ENCODE assay signal across 8 cellular contexts in genomic region chr3:125933397-125934173, GRCh38. TPM values are rescaled to one million over a fixed set of nuclear protein-coding genes. Genes with fewer than 3 reads are reported as not detected.
"Had no signal": no experiment of that assay in that cellular context is flagged by ENCODE, and none has a peak within 500 bp of the region (broad histone marks: within the 10 kb centered on the region; RNA-seq: fewer than 3 reads in every experiment).

No MANE protein-coding gene starts in this region.

RNA-seq across cellular contexts. Expression of gene ROPN1B, which starts 35.4 kb away (rescaled TPM):
- total RNA-seq: activated CD4-positive, alpha-beta T cell treated with anti-CD3 and anti-CD28 coated beads for 36 hours; activated CD4-positive, alpha-beta T cell treated with anti-CD3 and anti-CD28 coated beads, Interleukin-2, amount 10 ng/mL, durations not matched to agents 7 days and 5 days; activated CD8-positive, alpha-beta T cell treated with anti-CD3 and anti-CD28 coated beads, Interleukin-2, amount 10 ng/mL, durations not matched to agents 7 days and 5 days; activated naive CD8-positive, alpha-beta T cell treated with anti-CD3 and anti-CD28 coated beads, Interleukin-2, amount 10 ng/mL, durations not matched to agents 7 days and 5 days; activated T-helper 2 cell treated with anti-CD3 and anti-CD28 coated beads, Interferon-gamma antibody, Interleukin-2, Interleukin-4, amounts not matched to agents 10 μg/mL and 5 μg/mL and 100 μg/mL, durations not matched to agents 14 hours and 24 hours and 36 hours; bronchial epithelial cell; SJSA1 had no signal
- polyA plus RNA-seq: SK-N-SH had no signal
